Comparison of ENCODE assay signal across 8 cellular contexts in the genomic region with DNA sequence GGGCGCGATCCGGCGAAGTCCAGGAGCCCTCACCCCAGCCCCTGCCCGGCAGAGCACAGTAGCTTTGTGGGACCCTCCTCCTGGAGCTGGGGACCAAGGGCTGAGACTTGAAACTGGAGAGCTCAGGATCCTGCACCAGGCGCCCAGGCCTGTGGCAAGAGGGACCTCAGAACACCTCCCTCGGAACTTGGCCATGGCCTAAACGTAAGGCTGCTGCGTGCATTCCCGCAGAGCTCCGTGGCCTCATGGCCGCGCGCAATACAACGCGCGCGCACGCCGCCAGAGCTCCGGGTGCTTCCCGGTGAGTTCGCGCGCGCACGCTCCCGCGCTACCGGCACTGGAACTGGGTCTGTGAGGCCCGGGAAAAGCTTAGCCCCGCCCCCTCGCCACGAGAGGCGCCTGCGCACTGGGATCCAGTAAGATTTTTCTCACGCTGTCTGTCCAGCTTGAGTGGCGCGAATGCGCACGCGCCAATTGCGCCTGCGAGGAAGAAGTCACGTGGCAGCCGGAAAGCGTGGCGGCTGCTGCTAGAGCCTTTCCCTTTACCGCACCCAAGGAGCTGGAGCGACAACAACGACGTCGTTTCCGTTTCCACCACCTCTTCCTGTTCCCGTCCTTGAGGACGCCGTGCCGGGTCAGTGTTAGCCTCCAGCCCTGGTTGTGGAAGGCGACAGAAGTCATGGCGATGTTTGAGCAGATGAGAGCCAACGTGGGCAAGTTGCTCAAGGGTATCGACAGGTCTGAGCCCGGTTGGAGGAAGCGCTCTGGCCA. TPM values are rescaled to one million over a fixed set of nuclear protein-coding genes. Genes with fewer than 3 reads are reported as not detected.
A peak's percentile ranks its signal among the peaks of the same experiment; 100 is the strongest.
DNase-seq lines count a peak whose midpoint lies in the region; ATAC-seq and TF ChIP-seq lines count a peak whose summit lies in the region.

TSS of gene EIF3K (plus strand) at position 599 of the 771 bp plus-strand sequence. CDS start at position 680, 81 bp downstream.

- intact Hi-C loops in esophagus muscularis mucosa (cut with DNase I): loop anchor here (5.0 kb wide), 1 partner anchor 216 kb away; the partner anchor contains the start of gene FAM98C

- peak; percentile 100 for DNase-seq in DMS53 (lab: John Stamatoyannopoulos, UW)
- DNase-seq in Karpas-422: peak; percentile 99
- DNase-seq in RKO (ENCODE audit: low spot score): peak; percentile 99
- DNase-seq in activated T-helper 1 cell treated with Interleukin-2 at 50 U/mL for 16 hours (ENCODE audit: low read depth): peak; percentile 96
- DNase-seq in esophagus muscularis mucosa (ENCODE audit: extremely low spot score): peak; percentile 99
- DNase-seq in stimulated activated CD8-positive, alpha-beta memory T cell treated with anti-CD3 and anti-CD28 coated beads, Interleukin-7, amount 100 ng/mL, for 4 hours (ENCODE audit: low read depth in 2 of 2): peak; percentile 93 to 95

- H3K4me3 ChIP-seq in Karpas-422 (ENCODE audit: low read length) (peak within 1 kb of the TSS; percentile 90), esophagus muscularis mucosa (peak within 1 kb of the TSS; percentile 71 to 91 (median 82)), muscle layer of duodenum (ENCODE audit: low read depth in 1 of 2, low read length in 2 of 2) (peak within 1 kb of the TSS; percentile 92 to 96)

- H3K9me3 ChIP-seq in Karpas-422 (ENCODE audit: low read length) (no peaks in the 10 kb centered on the region), esophagus muscularis mucosa (no peaks in the 10 kb centered on the region), muscle layer of duodenum (ENCODE audit: control insufficient read depth in 1 of 2, low read length in 2 of 2) (no peaks in the 10 kb centered on the region)

- no peak within 1 kb of the TSS for H2AFZ ChIP-seq in Karpas-422 (ENCODE audit: low read length)

- H3K36me3 ChIP-seq in Karpas-422 (ENCODE audit: insufficient read depth, low read length) (peaks cover 32% of the 10 kb centered on the region), esophagus muscularis mucosa (peaks cover 32 to 37% (median 35%) of the 10 kb centered on the region in 4 donors), muscle layer of duodenum (ENCODE audit: control insufficient read depth in 1 of 2, insufficient read depth in 2 of 2, low read length in 2 of 2) (peaks cover 9 to 20% of the 10 kb centered on the region in 2 donors)

- peak; percentile 68 for TF ChIP-seq POLR2A in esophagus muscularis mucosa (IDR thresholded peaks at IDR 0.05; ENCODE audit: low read depth)

- no peaks in the 10 kb centered on the region for H3K9me2 ChIP-seq in Karpas-422 (replicated peaks; ENCODE audit: insufficient read depth, low read length)

- TF ChIP-seq EP300 in esophagus muscularis mucosa (IDR thresholded peaks at IDR 0.05): no peak

- H3K4me2 ChIP-seq in Karpas-422 (ENCODE audit: low read depth, low read length, poor library complexity, severe bottlenecking): peak within 1 kb of the TSS; percentile 93

- peak within 1 kb of the TSS; percentile 88 for H3K9ac ChIP-seq in Karpas-422 (ENCODE audit: low read length)

- 0% methylated on average over 25 of the region's 64 CpGs for WGBS in esophagus muscularis mucosa

- peaks cover 15% of the 10 kb centered on the region for H4K20me1 ChIP-seq in Karpas-422 (ENCODE audit: insufficient read depth, low read depth, low read length)

- H3K27ac ChIP-seq in Karpas-422 (ENCODE audit: low read length): peak within 1 kb of the TSS; percentile 99
- H3K27ac ChIP-seq in esophagus muscularis mucosa (replicated peaks in 1 of 4): peak within 1 kb of the TSS; percentile 87 to 92 (median 87)
- H3K27ac ChIP-seq in muscle layer of duodenum (ENCODE audit: low read length): peak within 1 kb of the TSS; percentile 93

- H3K27me3 ChIP-seq in Karpas-422 (ENCODE audit: low read length) (no peaks in the 10 kb centered on the region), esophagus muscularis mucosa (no peaks in the 10 kb centered on the region), muscle layer of duodenum (ENCODE audit: low read depth, low read length) (no peaks in the 10 kb centered on the region)

- H3K79me2 ChIP-seq in Karpas-422 (ENCODE audit: low read length): peaks cover 59% of the 10 kb centered on the region

- peaks cover 49% of the 10 kb centered on the region for H3K4me1 ChIP-seq in Karpas-422 (ENCODE audit: low read length)
- peaks cover 21 to 31% (median 23%) of the 10 kb centered on the region in 4 donors for H3K4me1 ChIP-seq in esophagus muscularis mucosa
- peaks cover 8 to 27% of the 10 kb centered on the region in 2 donors for H3K4me1 ChIP-seq in muscle layer of duodenum (ENCODE audit: control insufficient read depth in 1 of 2, insufficient read depth in 2 of 2, low read length in 2 of 2)

- ATAC-seq in GM21786 (IDR thresholded peaks at IDR 0.05; ENCODE audit: unreplicated experiment): peak; percentile 54

- TF ChIP-seq CTCF in esophagus muscularis mucosa (IDR thresholded peaks at IDR 0.05): peak in 2 of 3 experiments; percentile 11 to 40

RNA-seq across cellular contexts. Expression of gene EIF3K, which starts in this region (rescaled TPM):
- total RNA-seq in Karpas-422 (2014; rRNA removed; shearing (Covaris generic); ENCODE audit: low replicate concordance): 474 and 745 TPM in 2 replicates
- total RNA-seq in esophagus muscularis mucosa: 100 to 1,000 TPM; 333 to 570 (median 446) TPM

Comparison
In these comparisons a context has a peak if more than half of its experiments do, and no peak if none do; other contexts are left out.
1. Peak in every context shown above with its lines: DNase-seq, ATAC-seq, H3K4me3 ChIP-seq and H3K27ac ChIP-seq.